In genomic region chr4:24405356-24405755, GRCh38 we compare ENCODE assay signal across 32 cellular contexts.
"Had no signal": no experiment of that assay in that cellular context is flagged by ENCODE, and none has a peak within 500 bp of the region (broad histone marks: within the 10 kb centered on the region; RNA-seq: fewer than 3 reads in every experiment).

No MANE protein-coding gene starts in this region.

- H3K4me3 ChIP-seq: adrenal gland, body of pancreas, breast epithelium had no signal

- H3K36me3 ChIP-seq: adrenal gland, brain microvascular endothelial cell, breast epithelium had no signal

- DNase-seq: activated B cell treated with CpG ODN at 0.5 μM for 24 hours; activated CD4-positive, alpha-beta memory T cell treated with anti-CD3 and anti-CD28 coated beads for 36 hours; activated CD4-positive, alpha-beta T cell treated with anti-CD3 and anti-CD28 coated beads for 4 hours; activated CD4-positive, alpha-beta T cell treated with anti-CD3 and anti-CD28 coated beads, Interleukin-2, amount 10 ng/mL, durations not matched to agents 24 days and 14 days; activated CD4-positive, alpha-beta T cell treated with anti-CD3 and anti-CD28 coated beads, Interleukin-2, amount 50 U/mL, for 1 hour; activated CD4-positive, alpha-beta T cell treated with anti-CD3 and anti-CD28 coated beads, Interleukin-2, amount 50 U/mL, for 4 hours; activated CD4-positive, CD25-positive, alpha-beta regulatory T cell treated with anti-CD3 and anti-CD28 coated beads, Interleukin-2, amount 50 U/mL, for 72 hours; activated CD8-positive, alpha-beta memory T cell treated with anti-CD3 and anti-CD28 coated beads, Interleukin-2, amount 50 U/mL, for 4 hours; activated CD8-positive, alpha-beta T cell treated with anti-CD3 and anti-CD28 coated beads for 36 hours; activated effector memory CD4-positive, alpha-beta T cell treated with anti-CD3 and anti-CD28 coated beads, Interleukin-2, amount 50 U/mL, for 16 hours; activated gamma-delta T cell treated with Interleukin-2 at 50 U/mL for 16 hours; activated naive CD4-positive, alpha-beta T cell; activated naive CD4-positive, alpha-beta T cell treated with anti-CD3 and anti-CD28 coated beads for 36 hours; activated naive CD4-positive, alpha-beta T cell treated with anti-CD3 and anti-CD28 coated beads, Interleukin-2, amount 50 U/mL, for 16 hours; activated naive CD8-positive, alpha-beta T cell treated with anti-CD3 and anti-CD28 coated beads for 36 hours; activated T-cell treated with anti-CD3 and anti-CD28 coated beads for 4 hours; activated T-cell treated with anti-CD3 and anti-CD28 coated beads, Interleukin-2, amount 50 U/mL, for 1 hour; activated T-cell treated with anti-CD3 and anti-CD28 coated beads, Interleukin-2, amount 50 U/mL, for 4 hours; activated T-cell treated with anti-CD3 and anti-CD28 coated beads, Interleukin-2, amount 50 U/mL, for 72 hours; adrenal gland; amniotic stem cell; aorta; body of pancreas; brain microvascular endothelial cell; central memory CD4-positive, alpha-beta T cell; T-helper 1 cell; T-helper 2 cell; T-helper 9 cell had no signal

- H3K27ac ChIP-seq: adrenal gland, body of pancreas, brain microvascular endothelial cell, breast epithelium, VCaP had no signal

- H3K4me1 ChIP-seq: adrenal gland, body of pancreas, breast epithelium had no signal

- H3K9me3 ChIP-seq: adrenal gland, body of pancreas, breast epithelium had no signal

- ATAC-seq: activated CD8-positive, alpha-beta T cell treated with anti-CD3 and anti-CD28 coated beads for 36 hours; activated naive CD4-positive, alpha-beta T cell treated with anti-CD3 and anti-CD28 coated beads, Interleukin-2, amount 50 U/mL, for 72 hours; activated T-cell treated with anti-CD3 and anti-CD28 coated beads, Interleukin-2, amount 50 U/mL, for 4 hours; activated T-cell treated with anti-CD3 and anti-CD28 coated beads, Interleukin-2, amount 50 U/mL, for 72 hours; activated T-helper 17 cell treated with anti-CD3 and anti-CD28 coated beads, Interleukin-2, amount 50 U/mL, for 72 hours; body of pancreas had no signal

- H3K27me3 ChIP-seq: adrenal gland, body of pancreas, brain microvascular endothelial cell, breast epithelium had no signal
